Comparison of ENCODE assay signal across 19 cellular contexts in genomic region chr17:72538921-72539352, GRCh38.
DNase-seq lines count a peak whose midpoint lies in the region; ATAC-seq, FAIRE-seq and TF ChIP-seq lines count a peak whose summit lies in the region.
"Had no signal": no experiment of that assay in that cellular context is flagged by ENCODE, and none has a peak within 500 bp of the region (broad histone marks: within the 10 kb centered on the region; RNA-seq: fewer than 3 reads in every experiment).

No MANE protein-coding gene starts in this region.

- no peak overlapping the region for H4K12ac ChIP-seq in trophoblast cell (ENCODE audit: low read depth, low read length)

- H3K4me1 ChIP-seq in trophoblast cell (ENCODE audit: control insufficient read depth in 1 of 2, insufficient read depth in 2 of 2, low read length in 2 of 2), result peaks cover 7 to 13% of the 10 kb centered on the region in 2 experiments
- H3K4me1 ChIP-seq: HAP-1 had no signal

- no peaks in the 10 kb centered on the region for H3K36me3 ChIP-seq in trophoblast cell (ENCODE audit: control insufficient read depth in 1 of 2, insufficient read depth in 2 of 2, low read length in 2 of 2)
- H3K36me3 ChIP-seq: esophagus muscularis mucosa, HAP-1, MG63, thoracic aorta had no signal

- peak overlapping the region; percentile 10 for H4K91ac ChIP-seq in trophoblast cell (ENCODE audit: low read depth, low read length)

- peak overlapping the region; percentile 16 for H3K14ac ChIP-seq in trophoblast cell (ENCODE audit: low read length)

- no peak overlapping the region for H4K8ac ChIP-seq in trophoblast cell (ENCODE audit: low read depth, low read length)

- no peaks in the 10 kb centered on the region for H3K79me2 ChIP-seq in trophoblast cell (ENCODE audit: control insufficient read depth, insufficient read depth, low read length, poor library complexity)

- no peak for TF ChIP-seq POLR2A in GM12891 (IDR thresholded peaks at IDR 0.05; ENCODE audit: low read depth, low read length)

- H3K27me3 ChIP-seq in trophoblast cell (ENCODE audit: insufficient read depth, low read length), result no peaks in the 10 kb centered on the region
- H3K27me3 ChIP-seq: MG63 had no signal

- no peak overlapping the region for H3K23ac ChIP-seq in trophoblast cell (ENCODE audit: low read length)

- H2AK5ac ChIP-seq in trophoblast cell (ENCODE audit: low read length), result peak overlapping the region; percentile 63

- no peak for FAIRE-seq in GM12891 (lab: Jason Lieb, UNC)

- POLR2A ChIA-PET in RWPE1 (lab: Yijun Ruan, JAX; ENCODE audit: low non-redundant PET), result no interaction called here

- H3K4me2 ChIP-seq in trophoblast cell (ENCODE audit: low read length), result no peak overlapping the region

- no peak for TF ChIP-seq CTCF in RWPE1 (conservative IDR thresholded peaks at IDR 0.05; ENCODE audit: low read depth)

- H3K9ac ChIP-seq in trophoblast cell (ENCODE audit: low read length), result no peak overlapping the region

- H3K27ac ChIP-seq in RWPE1 (peak overlapping the region; percentile 15), trophoblast cell (ENCODE audit: low read depth, low read length) (no peak overlapping the region)
- H3K27ac ChIP-seq: esophagus muscularis mucosa, thoracic aorta had no signal

- peak overlapping the region; percentile 25 for H2BK120ac ChIP-seq in trophoblast cell (ENCODE audit: insufficient read depth, low read length, poor library complexity)

- H2BK5ac ChIP-seq in trophoblast cell (ENCODE audit: low read depth, low read length, poor library complexity), result no peak overlapping the region

- DNase-seq in Ammon's horn (ENCODE audit: low spot score) (peak; percentile 71), RWPE1 (ENCODE audit: low spot score) (no peak), hippocampal formation (lab: John Stamatoyannopoulos, UW) (peak; percentile 21 to 34), trophoblast cell (no peak), GM12891 (ENCODE audit: insufficient read length, low spot score) (no peak), GF-D8 (lab: John Stamatoyannopoulos, UW) (no peak), MV-4-11 (lab: John Stamatoyannopoulos, UW) (no peak)
- DNase-seq: activated CD8-positive, alpha-beta memory T cell treated with anti-CD3 and anti-CD28 coated beads for 24 hours; amniotic stem cell; CD8-positive, alpha-beta T cell; kidney glomerular epithelial cell; MG63; naive thymus-derived CD4-positive, alpha-beta T cell; NCI-H2029; NCI-H748 treated with DMSO at 0.1 percent for 48 hours had no signal

- H3K18ac ChIP-seq in trophoblast cell (ENCODE audit: low read length), result no peak overlapping the region

- CTCF ChIA-PET in RWPE1 (lab: Yijun Ruan, JAX), result interaction anchor here (0.6 to 2.4 kb wide), 5 partner anchors 411 to 1772 kb away, joined by 3 to 12 read pairs (median 9); no protein-coding TSS in a partner anchor

- no peak for ATAC-seq in GM18861 (IDR thresholded peaks at IDR 0.05; ENCODE audit: unreplicated experiment)
- ATAC-seq: CD8-positive, alpha-beta T cell; naive thymus-derived CD4-positive, alpha-beta T cell had no signal

- no peak overlapping the region for H3K4ac ChIP-seq in trophoblast cell (ENCODE audit: low read depth, low read length)

- peaks cover 14% of the 10 kb centered on the region for H3K79me1 ChIP-seq in trophoblast cell (ENCODE audit: low read length)

- H3K9me3 ChIP-seq in trophoblast cell (ENCODE audit: insufficient read depth, low read depth, low read length), result no peaks in the 10 kb centered on the region
- H3K9me3 ChIP-seq: HAP-1, MG63, thoracic aorta had no signal

- peak overlapping the region; percentile 11 for H2AFZ ChIP-seq in trophoblast cell (ENCODE audit: insufficient read depth, low read length, poor library complexity)

- WGBS in trophoblast cell (ENCODE audit: extremely low coverage, insufficient coverage, insufficient read length), result no CpG with 5 or more reads among the region's 13 CpGs

- H3K4me3 ChIP-seq in trophoblast cell (ENCODE audit: low read depth, low read length), result no peak overlapping the region
- H3K4me3 ChIP-seq: esophagus muscularis mucosa, HAP-1, MG63, thoracic aorta had no signal

- H2BK12ac ChIP-seq in trophoblast cell (ENCODE audit: low read length), result peak overlapping the region; percentile 37

TF ChIP-seq in GM12891, 5 proteins besides CTCF, POLR2A, EP300 and RAD21:
- no peak for TF ChIP-seq SPI1 (IDR thresholded peaks at IDR 0.05; ENCODE audit: low read depth, low read length)
TF ChIP-seq in GM12891: peak in this region for 0.

Comparison
In these comparisons a context has a peak if more than half of its experiments do, and no peak if none do; other contexts are left out.
1. DNase-seq: peak in Ammon's horn (single experiment) and hippocampal formation (2 of 2); none in RWPE1 (single experiment), trophoblast cell (0 of 2), GM12891 (single experiment), GF-D8 (single experiment) and MV-4-11 (single experiment).